8 cellular contexts compared by ENCODE assay signal in genomic region chr12:14418526-14418925, GRCh38. TPM values are rescaled to one million over a fixed set of nuclear protein-coding genes. Genes with fewer than 3 reads are reported as not detected.
DNase-seq lines count a peak whose midpoint lies in the region; ATAC-seq and TF ChIP-seq lines count a peak whose summit lies in the region.

No MANE protein-coding gene starts in this region.

- no TSS peak for BruUV-seq in Panc1 (replicated peaks; lab: Mats Ljungman, UMichigan)

- CTCF ChIA-PET in Panc1 (lab: Charles Lee) = interaction anchor here (0.5 kb wide), 1 partner anchor 55 kb away, joined by 5 read pairs; no protein-coding TSS in a partner anchor

- intact Hi-C loops in Panc1 (cut with micrococcal nuclease; ENCODE audit: unreplicated experiment) = no loop called here
- intact Hi-C loops in esophagus muscularis mucosa (cut with DNase I) = loop anchor here (5.0 to 10.0 kb wide), 2 partner anchors 54 to 161 kb away; partner anchors contain the start of gene ATF7IP

- ATAC-seq in Panc1 = no peak
- no peak for ATAC-seq in GM19351 (IDR thresholded peaks at IDR 0.05; ENCODE audit: unreplicated experiment)
- ATAC-seq in HG02623 (IDR thresholded peaks at IDR 0.05; ENCODE audit: unreplicated experiment) = no peak
- ATAC-seq in GM18498 (IDR thresholded peaks at IDR 0.05; ENCODE audit: unreplicated experiment) = no peak

- TF ChIP-seq CTCF in Panc1 (IDR thresholded peaks at IDR 0.05) = peak; percentile 5; the same call in 1 of the 2 replicates
- peak; percentile 39 to 44 (median 40) for TF ChIP-seq CTCF in esophagus muscularis mucosa (IDR thresholded peaks at IDR 0.05)

- H3K27me3 ChIP-seq in Panc1 (ENCODE audit: control insufficient read depth, insufficient read depth, low read length) (no peaks in the 10 kb centered on the region), esophagus muscularis mucosa (no peaks in the 10 kb centered on the region), neuron (ENCODE audit: insufficient read depth, low read length) (no peaks in the 10 kb centered on the region)

- POLR2A ChIA-PET in Panc1 (lab: Charles Lee) = no interaction called here

- no peak for TF ChIP-seq EP300 in esophagus muscularis mucosa (IDR thresholded peaks at IDR 0.05)

- no peaks in the 10 kb centered on the region for H3K36me3 ChIP-seq in Panc1 (ENCODE audit: control insufficient read depth, insufficient read depth, low read length)
- H3K36me3 ChIP-seq in esophagus muscularis mucosa = no peaks in the 10 kb centered on the region
- peaks cover 4% of the 10 kb centered on the region for H3K36me3 ChIP-seq in neuron (ENCODE audit: insufficient read depth, low read length)

- H3K27ac ChIP-seq in Panc1 (ENCODE audit: low read length) = peak overlapping the region; percentile 48; the same call in 1 of the 2 replicates
- H3K27ac ChIP-seq in esophagus muscularis mucosa (replicated peaks in 1 of 4) = peak overlapping the region in 2 of 4 donors; percentile 7 to 8

- WGBS in esophagus muscularis mucosa = 44% methylated on average over 2 of the region's 2 CpGs

- DNase-seq in GDM1 (lab: John Stamatoyannopoulos, UW) (peak; percentile 6), Panc1 (ENCODE audit: low read depth, low spot score) (no peak), esophagus muscularis mucosa (ENCODE audit: extremely low spot score) (no peak), islet precursor cell (no peak)

- peaks cover 3% of the 10 kb centered on the region; the same call in 1 of the 2 replicates for H3K9me3 ChIP-seq in Panc1 (ENCODE audit: control insufficient read depth, insufficient read depth, low read depth, low read length)
- H3K9me3 ChIP-seq in esophagus muscularis mucosa = peaks cover 0 to 16% (median 4%) of the 10 kb centered on the region in 4 donors
- H3K9me3 ChIP-seq in neuron (ENCODE audit: low read length) = peaks cover 5% of the 10 kb centered on the region

- no peak for TF ChIP-seq POLR2A in esophagus muscularis mucosa (IDR thresholded peaks at IDR 0.05; ENCODE audit: low read depth)

- H3K4me1 ChIP-seq in Panc1 (ENCODE audit: control insufficient read depth, insufficient read depth, low read length) (peaks cover 6% of the 10 kb centered on the region), esophagus muscularis mucosa (peaks cover 42 to 70% (median 51%) of the 10 kb centered on the region in 4 donors), neuron (ENCODE audit: insufficient read depth, low read length) (peaks cover 16% of the 10 kb centered on the region)

- in situ Hi-C loops in Panc1 (cut with HindIII; ENCODE audit: low pct_unique_long_range_greater_than_20kb, low sequenced_read_pairs) = no loop called here

- H3K4me3 ChIP-seq in Panc1 (ENCODE audit: low read depth in 2 of 2, low read length in 2 of 2) (no peak overlapping the region), esophagus muscularis mucosa (peak overlapping the region; percentile 18 to 34 (median 30)), neuron (ENCODE audit: low read length) (peak overlapping the region; percentile 41)

- H2AFZ ChIP-seq in neuron (ENCODE audit: low read depth, low read length) = no peak overlapping the region

RNA-seq across cellular contexts. Expression of gene ATF7IP, which starts 53.0 kb away (rescaled TPM):
- total RNA-seq in Panc1 (2021; ENCODE audit: unreplicated experiment) (25.4 TPM), esophagus muscularis mucosa (10 to 100 TPM; 26.8 to 43.2 (median 32.8) TPM)
- 9.7 TPM for polyA plus RNA-seq in Panc1 (2012; ENCODE audit: insufficient read length)

Comparison
In these comparisons a context has a peak if more than half of its experiments do, and no peak if none do; other contexts are left out.
1. H3K4me3 ChIP-seq: peak in esophagus muscularis mucosa (4 of 4) and neuron (single experiment); none in Panc1 (0 of 2).